Comparison of ENCODE assay signal across 8 cellular contexts in genomic region chr6:56595490-56596122, GRCh38. TPM values are rescaled to one million over a fixed set of nuclear protein-coding genes. Genes with fewer than 3 reads are reported as not detected.
DNase-seq lines count a peak whose midpoint lies in the region; ATAC-seq and TF ChIP-seq lines count a peak whose summit lies in the region.

No MANE protein-coding gene starts in this region.

- intact Hi-C loops in Caco-2 (cut with micrococcal nuclease; ENCODE audit: unreplicated experiment) (no loop called here), psoas muscle (cut with DNase I) (loop anchor here (2.0 to 5.0 kb wide), 3 partner anchors 37 to 237 kb away; no protein-coding TSS in a partner anchor)
- intact Hi-C loops in activated T-helper 1 cell treated with anti-CD3 and anti-CD28 coated beads, Interleukin-12 subunit alpha, Interleukin-12 subunit beta, Interleukin-2, Interleukin-4 antibody, amounts not matched to agents 30 ng/mL and 10 ng/mL and 1 ng/mL, durations not matched to agents 14 hours and 24 hours and 36 hours (cut with micrococcal nuclease) = loop anchor here (2.0 to 5.0 kb wide), 3 partner anchors 295 to 613 kb away; partner anchors contain the start of gene KIAA1586

- H3K27ac Mint-ChIP-seq in Caco-2 (ENCODE audit: unreplicated experiment) = no peak overlapping the region
- H3K27ac Mint-ChIP-seq in activated T-helper 1 cell treated with anti-CD3 and anti-CD28 coated beads, Interleukin-12 subunit alpha, Interleukin-12 subunit beta, Interleukin-2, Interleukin-4 antibody, amounts not matched to agents 30 ng/mL and 10 ng/mL and 1 ng/mL, durations not matched to agents 14 hours and 24 hours and 36 hours = no peak overlapping the region

- TF ChIP-seq CTCF in Caco-2 (IDR thresholded peaks at IDR 0.05; ENCODE audit: insufficient read depth in 1 of 2, low read depth in 1 of 2, low read length in 1 of 2, severe bottlenecking in 1 of 2, unreplicated experiment in 1 of 2) (peak; percentile 61 to 67), HL-60 (IDR thresholded peaks at IDR 0.05; ENCODE audit: insufficient read depth, low read length) (peak; percentile 47), OCI-LY3 (IDR thresholded peaks at IDR 0.05; ENCODE audit: low read depth, low read length) (peak; percentile 84), psoas muscle (IDR thresholded peaks at IDR 0.05) (peak; percentile 54)

- H3K36me3 Mint-ChIP-seq in Caco-2 (ENCODE audit: insufficient read depth, unreplicated experiment) = peaks cover 14% of the 10 kb centered on the region
- no peaks in the 10 kb centered on the region for H3K36me3 Mint-ChIP-seq in activated T-helper 1 cell treated with anti-CD3 and anti-CD28 coated beads, Interleukin-12 subunit alpha, Interleukin-12 subunit beta, Interleukin-2, Interleukin-4 antibody, amounts not matched to agents 30 ng/mL and 10 ng/mL and 1 ng/mL, durations not matched to agents 14 hours and 24 hours and 36 hours (ENCODE audit: low read depth)

- H3K27me3 ChIP-seq in Caco-2 (replicated peaks; ENCODE audit: control insufficient read depth, insufficient read depth, low read length) (no peaks in the 10 kb centered on the region), HL-60 (ENCODE audit: insufficient read depth, poor library complexity, severe bottlenecking) (no peaks in the 10 kb centered on the region), OCI-LY3 (ENCODE audit: low read depth, low read length) (no peaks in the 10 kb centered on the region), psoas muscle (ENCODE audit: insufficient read depth in 3 of 3, low read length in 2 of 3) (no peaks in the 10 kb centered on the region)

- H3K36me3 ChIP-seq in Caco-2 (ENCODE audit: control insufficient read depth, insufficient read depth, low read length) (no peaks in the 10 kb centered on the region), OCI-LY3 (replicated peaks; ENCODE audit: low read depth, low read length) (no peaks in the 10 kb centered on the region), psoas muscle (ENCODE audit: insufficient read depth in 1 of 2, low read depth in 1 of 2) (peaks cover 7 to 100% of the 10 kb centered on the region in 2 donors)

- H3K4me3 Mint-ChIP-seq in Caco-2 (ENCODE audit: unreplicated experiment) = no peak overlapping the region
- no peak overlapping the region for H3K4me3 Mint-ChIP-seq in activated T-helper 1 cell treated with anti-CD3 and anti-CD28 coated beads, Interleukin-12 subunit alpha, Interleukin-12 subunit beta, Interleukin-2, Interleukin-4 antibody, amounts not matched to agents 30 ng/mL and 10 ng/mL and 1 ng/mL, durations not matched to agents 14 hours and 24 hours and 36 hours

- CTCF ChIA-PET in Caco-2 (lab: Charles Lee) = interaction anchor here (0.5 to 1.8 kb wide), 7 partner anchors 13 to 240 kb away, joined by 3 to 6 read pairs (median 3); no protein-coding TSS in a partner anchor

- H3K4me2 ChIP-seq in OCI-LY3 (ENCODE audit: low read length) = peak overlapping the region; percentile 56

- POLR2A ChIA-PET in Caco-2 (lab: Charles Lee) = no interaction called here

- H3K79me2 ChIP-seq in OCI-LY3 (ENCODE audit: low read length) = no peaks in the 10 kb centered on the region

- H4K20me1 ChIP-seq in OCI-LY3 (ENCODE audit: insufficient read depth, low read length) = no peaks in the 10 kb centered on the region

- H3K4me1 Mint-ChIP-seq in Caco-2 (ENCODE audit: low read depth, unreplicated experiment) = no peaks in the 10 kb centered on the region
- H3K4me1 Mint-ChIP-seq in activated T-helper 1 cell treated with anti-CD3 and anti-CD28 coated beads, Interleukin-12 subunit alpha, Interleukin-12 subunit beta, Interleukin-2, Interleukin-4 antibody, amounts not matched to agents 30 ng/mL and 10 ng/mL and 1 ng/mL, durations not matched to agents 14 hours and 24 hours and 36 hours (ENCODE audit: low read depth) = peaks cover 29% of the 10 kb centered on the region

- no peaks in the 10 kb centered on the region for H3K27me3 Mint-ChIP-seq in Caco-2 (ENCODE audit: insufficient read depth, unreplicated experiment)
- H3K27me3 Mint-ChIP-seq in activated T-helper 1 cell treated with anti-CD3 and anti-CD28 coated beads, Interleukin-12 subunit alpha, Interleukin-12 subunit beta, Interleukin-2, Interleukin-4 antibody, amounts not matched to agents 30 ng/mL and 10 ng/mL and 1 ng/mL, durations not matched to agents 14 hours and 24 hours and 36 hours (ENCODE audit: insufficient read depth) = peaks cover 1% of the 10 kb centered on the region

- H3K4me3 ChIP-seq in Caco-2 (ENCODE audit: low read depth, low read length) = no peak overlapping the region
- no peak overlapping the region for H3K4me3 ChIP-seq in HL-60 (replicated peaks; ENCODE audit: insufficient read depth, low read length)
- no peak overlapping the region for H3K4me3 ChIP-seq in OCI-LY3 (ENCODE audit: low read length)
- H3K4me3 ChIP-seq in psoas muscle = no peak overlapping the region

- no peaks in the 10 kb centered on the region for H3K4me1 ChIP-seq in Caco-2
- peaks cover 37% of the 10 kb centered on the region for H3K4me1 ChIP-seq in OCI-LY3 (ENCODE audit: low read length)
- no peaks in the 10 kb centered on the region for H3K4me1 ChIP-seq in psoas muscle

- no peaks in the 10 kb centered on the region for H3K9me3 Mint-ChIP-seq in Caco-2 (ENCODE audit: unreplicated experiment)
- no peaks in the 10 kb centered on the region for H3K9me3 Mint-ChIP-seq in activated T-helper 1 cell treated with anti-CD3 and anti-CD28 coated beads, Interleukin-12 subunit alpha, Interleukin-12 subunit beta, Interleukin-2, Interleukin-4 antibody, amounts not matched to agents 30 ng/mL and 10 ng/mL and 1 ng/mL, durations not matched to agents 14 hours and 24 hours and 36 hours

- no TSS peak for BruUV-seq in Caco-2 (replicated peaks; lab: Mats Ljungman, UMichigan)

- peak overlapping the region; percentile 11; the same call in 1 of the 2 replicates for H3K9ac ChIP-seq in OCI-LY3 (ENCODE audit: low read length)

- WGBS in psoas muscle, 3 donors = 48 to 60% (median 54%) methylated on average over 6 of the region's 6 CpGs

- H2AFZ ChIP-seq in OCI-LY3 (ENCODE audit: low read depth, low read length) = 0 out of 2 replicates have a peak overlapping the region, but pooled peaks have one; percentile 3

- ATAC-seq in GM19463 (IDR thresholded peaks at IDR 0.05; ENCODE audit: unreplicated experiment) (peak; percentile 33), psoas muscle (peak in 3 of 4 donors; percentile 57 to 76 (median 65))

- H3K9me3 ChIP-seq in Caco-2 (no peaks in the 10 kb centered on the region), OCI-LY3 (ENCODE audit: insufficient read depth, low read length) (no peaks in the 10 kb centered on the region), psoas muscle (no peaks in the 10 kb centered on the region)

- H3K27ac ChIP-seq in HL-60 (replicated peaks) (no peak overlapping the region), OCI-LY3 (ENCODE audit: low read length) (peak overlapping the region; percentile 91), psoas muscle (no peak overlapping the region)

- DNase-seq in Caco-2 (peak in 1 of 2 experiments; percentile 35), HL-60 (ENCODE audit: low read depth in 1 of 2, low spot score in 1 of 2) (peak in 1 of 2 experiments; percentile 45), glomerular visceral epithelial cell (ENCODE audit: extremely low spot score) (peak; percentile 44), psoas muscle (no peak), GF-D8 (lab: John Stamatoyannopoulos, UW) (no peak)
- DNase-seq in activated T-helper 1 cell treated with anti-CD3 and anti-CD28 coated beads, Interleukin-12 subunit alpha, Interleukin-12 subunit beta, Interleukin-2, Interleukin-4 antibody, amounts not matched to agents 30 ng/mL and 10 ng/mL and 1 ng/mL, durations not matched to agents 14 hours and 24 hours and 36 hours (ENCODE audit: low spot score) = peak; percentile 17

RNA-seq across cellular contexts. Expression of gene DST, which starts 47.1 kb away (rescaled TPM):
- total RNA-seq in Caco-2 (2022) (76.0 and 94.2 TPM in 2 replicates), psoas muscle (100 to 1,000 TPM; 109 to 341 (median 305) TPM)
- total RNA-seq in activated T-helper 1 cell treated with anti-CD3 and anti-CD28 coated beads, Interleukin-12 subunit alpha, Interleukin-12 subunit beta, Interleukin-2, Interleukin-4 antibody, amounts not matched to agents 30 ng/mL and 10 ng/mL and 1 ng/mL, durations not matched to agents 14 hours and 24 hours and 36 hours = 6.0 and 11.2 TPM in 2 replicates
- polyA plus RNA-seq in psoas muscle = 10 to 100 TPM; 58.3 to 66.9 (median 63.5) TPM

Comparison
In these comparisons a context has a peak if more than half of its experiments do, and no peak if none do; other contexts are left out.
1. DNase-seq: peak in activated T-helper 1 cell treated with anti-CD3 and anti-CD28 coated beads, Interleukin-12 subunit alpha, Interleukin-12 subunit beta, Interleukin-2, Interleukin-4 antibody, amounts not matched to agents 30 ng/mL and 10 ng/mL and 1 ng/mL, durations not matched to agents 14 hours and 24 hours and 36 hours (single experiment) and glomerular visceral epithelial cell (single experiment); none in psoas muscle (0 of 2) and GF-D8 (single experiment).
2. Peak in every context shown above with its lines, with median percentiles within 50 percentile points of each other: CTCF ChIP-seq.